Comparison of ENCODE assay signal across 1 cellular context in the genomic region with DNA sequence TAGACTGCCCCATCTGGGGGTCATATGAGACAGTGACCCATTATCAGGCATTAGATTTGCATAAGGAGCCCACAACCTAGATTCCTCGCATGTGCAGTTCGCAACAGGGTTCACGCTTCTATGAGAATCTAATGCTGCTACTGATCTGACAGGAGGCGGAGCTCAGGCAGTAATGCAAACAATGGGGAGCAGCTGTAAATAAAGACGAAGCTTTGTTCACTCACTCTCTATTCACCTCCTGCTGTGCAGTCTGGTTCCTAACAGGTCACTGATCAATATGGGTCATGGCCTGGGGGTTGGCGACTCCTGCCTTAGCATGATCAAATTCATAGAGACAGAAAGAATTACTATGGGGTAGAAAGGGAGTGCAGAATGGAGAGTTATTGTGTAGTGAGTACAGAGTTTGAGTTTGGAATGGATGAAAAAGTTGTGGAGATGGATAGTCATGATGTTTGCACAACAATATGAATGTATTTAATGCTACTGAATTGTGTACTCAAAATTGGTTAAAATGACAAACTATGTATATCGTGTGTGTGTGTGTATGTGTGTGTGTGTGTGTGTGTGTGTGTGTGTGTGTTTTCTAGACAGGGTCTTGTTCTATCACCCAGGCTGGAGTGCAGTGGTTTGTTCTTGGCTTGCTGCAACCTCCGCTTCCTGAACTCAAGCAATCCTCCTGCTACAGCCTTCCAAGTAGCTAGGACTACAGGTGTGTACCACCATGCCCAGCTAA.
TF ChIP-seq lines count a peak whose summit lies in the region.

No MANE protein-coding gene starts in this region.

TF ChIP-seq in SK-N-SH treated with all-trans-retinoic acid at 6 μM for 48 hours, 23 proteins besides CTCF, POLR2A, EP300 and RAD21:
- no peak for TF ChIP-seq BACH2 (CRISPR knock-in tag; IDR thresholded peaks at IDR 0.05; ENCODE audit: borderline replicate concordance)
- no peak for TF ChIP-seq ZNF565 (CRISPR knock-in tag; conservative IDR thresholded peaks at IDR 0.05; ENCODE audit: low read depth)
- TF ChIP-seq, protein P1, sequence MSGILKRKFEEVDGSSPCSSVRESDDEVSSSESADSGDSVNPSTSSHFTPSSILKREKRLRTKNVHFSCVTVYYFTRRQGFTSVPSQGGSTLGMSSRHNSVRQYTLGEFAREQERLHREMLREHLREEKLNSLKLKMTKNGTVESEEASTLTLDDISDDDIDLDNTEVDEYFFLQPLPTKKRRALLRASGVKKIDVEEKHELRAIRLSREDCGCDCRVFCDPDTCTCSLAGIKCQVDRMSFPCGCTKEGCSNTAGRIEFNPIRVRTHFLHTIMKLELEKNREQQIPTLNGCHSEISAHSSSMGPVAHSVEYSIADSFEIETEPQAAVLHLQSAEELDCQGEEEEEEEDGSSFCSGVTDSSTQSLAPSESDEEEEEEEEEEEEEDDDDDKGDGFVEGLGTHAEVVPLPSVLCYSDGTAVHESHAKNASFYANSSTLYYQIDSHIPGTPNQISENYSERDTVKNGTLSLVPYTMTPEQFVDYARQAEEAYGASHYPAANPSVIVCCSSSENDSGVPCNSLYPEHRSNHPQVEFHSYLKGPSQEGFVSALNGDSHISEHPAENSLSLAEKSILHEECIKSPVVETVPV (CRISPR knock-in tag; IDR thresholded peaks at IDR 0.05) = no peak
- no peak for TF ChIP-seq GLIS3 (CRISPR knock-in tag; IDR thresholded peaks at IDR 0.05)
- no peak for TF ChIP-seq ISL1 (CRISPR knock-in tag; IDR thresholded peaks at IDR 0.05)
- TF ChIP-seq, protein P2, sequence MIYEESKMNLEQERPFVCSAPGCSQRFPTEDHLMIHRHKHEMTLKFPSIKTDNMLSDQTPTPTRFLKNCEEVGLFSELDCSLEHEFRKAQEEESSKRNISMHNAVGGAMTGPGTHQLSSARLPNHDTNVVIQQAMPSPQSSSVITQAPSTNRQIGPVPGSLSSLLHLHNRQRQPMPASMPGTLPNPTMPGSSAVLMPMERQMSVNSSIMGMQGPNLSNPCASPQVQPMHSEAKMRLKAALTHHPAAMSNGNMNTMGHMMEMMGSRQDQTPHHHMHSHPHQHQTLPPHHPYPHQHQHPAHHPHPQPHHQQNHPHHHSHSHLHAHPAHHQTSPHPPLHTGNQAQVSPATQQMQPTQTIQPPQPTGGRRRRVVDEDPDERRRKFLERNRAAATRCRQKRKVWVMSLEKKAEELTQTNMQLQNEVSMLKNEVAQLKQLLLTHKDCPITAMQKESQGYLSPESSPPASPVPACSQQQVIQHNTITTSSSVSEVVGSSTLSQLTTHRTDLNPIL (CRISPR knock-in tag; IDR thresholded peaks at IDR 0.05; ENCODE audit: low read depth) = no peak
- TF ChIP-seq RARB (CRISPR knock-in tag; IDR thresholded peaks at IDR 0.05) = no peak
- no peak for TF ChIP-seq ZNF70 (CRISPR knock-in tag; IDR thresholded peaks at IDR 0.05)
- no peak for TF ChIP-seq PPARA (CRISPR knock-in tag; IDR thresholded peaks at IDR 0.05; ENCODE audit: borderline replicate concordance)
- TF ChIP-seq, protein P3, sequence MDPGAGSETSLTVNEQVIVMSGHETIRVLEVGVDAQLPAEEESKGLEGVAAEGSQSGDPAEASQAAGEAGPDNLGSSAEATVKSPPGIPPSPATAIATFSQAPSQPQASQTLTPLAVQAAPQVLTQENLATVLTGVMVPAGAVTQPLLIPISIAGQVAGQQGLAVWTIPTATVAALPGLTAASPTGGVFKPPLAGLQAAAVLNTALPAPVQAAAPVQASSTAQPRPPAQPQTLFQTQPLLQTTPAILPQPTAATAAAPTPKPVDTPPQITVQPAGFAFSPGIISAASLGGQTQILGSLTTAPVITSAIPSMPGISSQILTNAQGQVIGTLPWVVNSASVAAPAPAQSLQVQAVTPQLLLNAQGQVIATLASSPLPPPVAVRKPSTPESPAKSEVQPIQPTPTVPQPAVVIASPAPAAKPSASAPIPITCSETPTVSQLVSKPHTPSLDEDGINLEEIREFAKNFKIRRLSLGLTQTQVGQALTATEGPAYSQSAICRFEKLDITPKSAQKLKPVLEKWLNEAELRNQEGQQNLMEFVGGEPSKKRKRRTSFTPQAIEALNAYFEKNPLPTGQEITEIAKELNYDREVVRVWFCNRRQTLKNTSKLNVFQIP (CRISPR knock-in tag; IDR thresholded peaks at IDR 0.05; ENCODE audit: borderline replicate concordance, low read depth) = no peak
- TF ChIP-seq ESRRG (CRISPR knock-in tag; IDR thresholded peaks at IDR 0.05) = no peak
- no peak for TF ChIP-seq TOX (CRISPR knock-in tag; IDR thresholded peaks at IDR 0.05; ENCODE audit: borderline replicate concordance)
- TF ChIP-seq ZFP3 (CRISPR knock-in tag; IDR thresholded peaks at IDR 0.05) = no peak
- TF ChIP-seq ZC3H10 (CRISPR knock-in tag; IDR thresholded peaks at IDR 0.05) = no peak
- TF ChIP-seq ZNF8 (CRISPR knock-in tag; IDR thresholded peaks at IDR 0.05) = no peak
- TF ChIP-seq, protein P4, sequence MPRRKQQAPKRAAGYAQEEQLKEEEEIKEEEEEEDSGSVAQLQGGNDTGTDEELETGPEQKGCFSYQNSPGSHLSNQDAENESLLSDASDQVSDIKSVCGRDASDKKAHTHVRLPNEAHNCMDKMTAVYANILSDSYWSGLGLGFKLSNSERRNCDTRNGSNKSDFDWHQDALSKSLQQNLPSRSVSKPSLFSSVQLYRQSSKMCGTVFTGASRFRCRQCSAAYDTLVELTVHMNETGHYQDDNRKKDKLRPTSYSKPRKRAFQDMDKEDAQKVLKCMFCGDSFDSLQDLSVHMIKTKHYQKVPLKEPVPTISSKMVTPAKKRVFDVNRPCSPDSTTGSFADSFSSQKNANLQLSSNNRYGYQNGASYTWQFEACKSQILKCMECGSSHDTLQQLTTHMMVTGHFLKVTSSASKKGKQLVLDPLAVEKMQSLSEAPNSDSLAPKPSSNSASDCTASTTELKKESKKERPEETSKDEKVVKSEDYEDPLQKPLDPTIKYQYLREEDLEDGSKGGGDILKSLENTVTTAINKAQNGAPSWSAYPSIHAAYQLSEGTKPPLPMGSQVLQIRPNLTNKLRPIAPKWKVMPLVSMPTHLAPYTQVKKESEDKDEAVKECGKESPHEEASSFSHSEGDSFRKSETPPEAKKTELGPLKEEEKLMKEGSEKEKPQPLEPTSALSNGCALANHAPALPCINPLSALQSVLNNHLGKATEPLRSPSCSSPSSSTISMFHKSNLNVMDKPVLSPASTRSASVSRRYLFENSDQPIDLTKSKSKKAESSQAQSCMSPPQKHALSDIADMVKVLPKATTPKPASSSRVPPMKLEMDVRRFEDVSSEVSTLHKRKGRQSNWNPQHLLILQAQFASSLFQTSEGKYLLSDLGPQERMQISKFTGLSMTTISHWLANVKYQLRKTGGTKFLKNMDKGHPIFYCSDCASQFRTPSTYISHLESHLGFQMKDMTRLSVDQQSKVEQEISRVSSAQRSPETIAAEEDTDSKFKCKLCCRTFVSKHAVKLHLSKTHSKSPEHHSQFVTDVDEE (CRISPR knock-in tag; IDR thresholded peaks at IDR 0.05) = no peak
- no peak for TF ChIP-seq SNAI2 (CRISPR knock-in tag; IDR thresholded peaks at IDR 0.05)
- no peak for TF ChIP-seq OSR1 (CRISPR knock-in tag; IDR thresholded peaks at IDR 0.05)
- TF ChIP-seq ARNTL (CRISPR knock-in tag; IDR thresholded peaks at IDR 0.05; ENCODE audit: borderline replicate concordance, low read depth) = no peak
